In genomic region chr1:233230011-233230410, GRCh38 we compare ENCODE assay signal across 23 cellular contexts.
DNase-seq lines count a peak whose midpoint lies in the region; ATAC-seq and TF ChIP-seq lines count a peak whose summit lies in the region.
"Had no signal": no experiment of that assay in that cellular context is flagged by ENCODE, and none has a peak within 500 bp of the region (broad histone marks: within the 10 kb centered on the region; RNA-seq: fewer than 3 reads in every experiment).

No MANE protein-coding gene starts in this region.

- no peak overlapping the region for H3K9ac ChIP-seq in fibroblast of lung (ENCODE audit: insufficient read depth, low read length)
- no peak overlapping the region for H3K9ac ChIP-seq in neural progenitor cell

- H3K27me3 Mint-ChIP-seq in neural progenitor cell (ENCODE audit: insufficient read depth, low read depth) = no peaks in the 10 kb centered on the region
- H3K27me3 Mint-ChIP-seq: CD8-positive, alpha-beta memory T cell had no signal

- no peaks in the 10 kb centered on the region for H3K4me1 ChIP-seq in fibroblast of lung (ENCODE audit: control insufficient read depth, extremely low read depth, insufficient read depth, low read length)
- no peaks in the 10 kb centered on the region for H3K4me1 ChIP-seq in neural progenitor cell
- H3K4me1 ChIP-seq: BE2C, SJCRH30 had no signal

- DNase-seq in ELR (ENCODE audit: low read depth) (peak; percentile 63), HT1080 (ENCODE audit: low read depth) (peak; percentile 8), fibroblast of lung (ENCODE audit: low read depth in 2 of 2) (peak; percentile 13 to 24), neural progenitor cell (ENCODE audit: low spot score) (no peak), SK-N-DZ (ENCODE audit: low spot score) (no peak)
- DNase-seq: 8988T; ACHN; BE2C; CD8-positive, alpha-beta memory T cell; DMS79 treated with DMSO at 0.1 percent for 48 hours; H7; NCI-H1048; NCI-H1417; NCI-H1694; NCI-H2081; NCI-H2227 treated with DMSO at 0.1 percent for 48 hours; NCI-H510A; NCI-H69; SJCRH30 had no signal

- no peaks in the 10 kb centered on the region for H4K20me1 ChIP-seq in fibroblast of lung (ENCODE audit: control insufficient read depth, extremely low read depth, insufficient read depth, low read length)
- no peaks in the 10 kb centered on the region for H4K20me1 ChIP-seq in neural progenitor cell (ENCODE audit: low read depth)

- no peak overlapping the region for H3K4me2 ChIP-seq in fibroblast of lung (ENCODE audit: extremely low read depth, insufficient read depth, low read length)
- no peak overlapping the region for H3K4me2 ChIP-seq in neural progenitor cell

- peak overlapping the region; percentile 13 for H3K27ac Mint-ChIP-seq in neural progenitor cell
- H3K27ac Mint-ChIP-seq: CD14-positive monocyte had no signal

- H3K9me3 ChIP-seq in fibroblast of lung (ENCODE audit: control insufficient read depth, insufficient read depth, low read depth, low read length) = no peaks in the 10 kb centered on the region
- no peaks in the 10 kb centered on the region for H3K9me3 ChIP-seq in neural progenitor cell (ENCODE audit: low read depth)
- H3K9me3 ChIP-seq: BE2C, SJCRH30 had no signal

- H2AFZ ChIP-seq in fibroblast of lung (ENCODE audit: low read length) (no peak overlapping the region), neural progenitor cell (replicated peaks) (no peak overlapping the region)

- H3K36me3 ChIP-seq in fibroblast of lung (ENCODE audit: control insufficient read depth, insufficient read depth, low read length) (no peaks in the 10 kb centered on the region), neural progenitor cell (no peaks in the 10 kb centered on the region)
- H3K36me3 ChIP-seq: BE2C, SJCRH30 had no signal

- no peaks in the 10 kb centered on the region for H3K9me3 Mint-ChIP-seq in neural progenitor cell
- H3K9me3 Mint-ChIP-seq: CD14-positive monocyte; CD8-positive, alpha-beta memory T cell had no signal

- H3K4me3 ChIP-seq in fibroblast of lung (replicated peaks in 1 of 4; ENCODE audit: control extremely low read depth in 1 of 4, insufficient read depth in 1 of 4, low read depth in 3 of 4, low read length in 4 of 4) = no peak overlapping the region
- no peak overlapping the region for H3K4me3 ChIP-seq in neural progenitor cell
- H3K4me3 ChIP-seq: SJCRH30 had no signal

- H3K27ac ChIP-seq in fibroblast of lung (ENCODE audit: insufficient read depth, low read length) = no peak overlapping the region
- H3K27ac ChIP-seq in neural progenitor cell = no peak overlapping the region
- H3K27ac ChIP-seq: SJCRH30 had no signal

- H3K36me3 Mint-ChIP-seq in neural progenitor cell = no peaks in the 10 kb centered on the region

- H3K4me3 Mint-ChIP-seq in neural progenitor cell = no peak overlapping the region
- H3K4me3 Mint-ChIP-seq: CD14-positive monocyte; CD8-positive, alpha-beta memory T cell had no signal

- H3K27me3 ChIP-seq in fibroblast of lung (ENCODE audit: control insufficient read depth, insufficient read depth, low read length) (no peaks in the 10 kb centered on the region), neural progenitor cell (no peaks in the 10 kb centered on the region)
- H3K27me3 ChIP-seq: BE2C, SJCRH30 had no signal

- peaks cover 12% of the 10 kb centered on the region for H3K4me1 Mint-ChIP-seq in neural progenitor cell

- TF ChIP-seq CTCF in fibroblast of lung (conservative IDR thresholded peaks at IDR 0.05 in 1 of 2, IDR thresholded peaks at IDR 0.05 in 1 of 2; ENCODE audit: low read depth in 1 of 2, low read length in 2 of 2) (no peak), neural progenitor cell (IDR thresholded peaks at IDR 0.05) (no peak)

- H3K79me2 ChIP-seq in fibroblast of lung (ENCODE audit: control insufficient read depth, insufficient read depth, low read length) (no peaks in the 10 kb centered on the region), neural progenitor cell (ENCODE audit: low read depth) (no peaks in the 10 kb centered on the region)

- no peak for ATAC-seq in GM19455 (IDR thresholded peaks at IDR 0.05; ENCODE audit: unreplicated experiment)
- no peak for ATAC-seq in HG02938 (IDR thresholded peaks at IDR 0.05; ENCODE audit: unreplicated experiment)
- ATAC-seq: Panc1 had no signal

- H3F3A ChIP-seq in neural progenitor cell (ENCODE audit: low read depth) = no peaks in the 10 kb centered on the region

Comparison
In these comparisons a context has a peak if more than half of its experiments do, and no peak if none do; other contexts are left out.
1. DNase-seq: peak in ELR (single experiment), HT1080 (single experiment) and fibroblast of lung (2 of 2); none in neural progenitor cell (single experiment) and SK-N-DZ (single experiment).